In genomic region chr18:9575558-9575957, GRCh38 we compare ENCODE assay signal across 1 cellular context.
TF ChIP-seq lines count a peak whose summit lies in the region.

No MANE protein-coding gene starts in this region.

TF ChIP-seq in HepG2, 621 proteins besides CTCF, POLR2A, EP300 and RAD21 (continued from another document and continues in another):
- TF ChIP-seq ZBTB40 (IDR thresholded peaks at IDR 0.05), result no peak
- TF ChIP-seq ZBTB40 (CRISPR knock-in tag; IDR thresholded peaks at IDR 0.05), result no peak
- TF ChIP-seq HNF4G (IDR thresholded peaks at IDR 0.05; ENCODE audit: borderline replicate concordance, low read depth, low read length), result no peak
- TF ChIP-seq HNF4G (CRISPR knock-in tag; IDR thresholded peaks at IDR 0.05; ENCODE audit: borderline replicate concordance, low read depth), result no peak
- TF ChIP-seq, protein P1, sequence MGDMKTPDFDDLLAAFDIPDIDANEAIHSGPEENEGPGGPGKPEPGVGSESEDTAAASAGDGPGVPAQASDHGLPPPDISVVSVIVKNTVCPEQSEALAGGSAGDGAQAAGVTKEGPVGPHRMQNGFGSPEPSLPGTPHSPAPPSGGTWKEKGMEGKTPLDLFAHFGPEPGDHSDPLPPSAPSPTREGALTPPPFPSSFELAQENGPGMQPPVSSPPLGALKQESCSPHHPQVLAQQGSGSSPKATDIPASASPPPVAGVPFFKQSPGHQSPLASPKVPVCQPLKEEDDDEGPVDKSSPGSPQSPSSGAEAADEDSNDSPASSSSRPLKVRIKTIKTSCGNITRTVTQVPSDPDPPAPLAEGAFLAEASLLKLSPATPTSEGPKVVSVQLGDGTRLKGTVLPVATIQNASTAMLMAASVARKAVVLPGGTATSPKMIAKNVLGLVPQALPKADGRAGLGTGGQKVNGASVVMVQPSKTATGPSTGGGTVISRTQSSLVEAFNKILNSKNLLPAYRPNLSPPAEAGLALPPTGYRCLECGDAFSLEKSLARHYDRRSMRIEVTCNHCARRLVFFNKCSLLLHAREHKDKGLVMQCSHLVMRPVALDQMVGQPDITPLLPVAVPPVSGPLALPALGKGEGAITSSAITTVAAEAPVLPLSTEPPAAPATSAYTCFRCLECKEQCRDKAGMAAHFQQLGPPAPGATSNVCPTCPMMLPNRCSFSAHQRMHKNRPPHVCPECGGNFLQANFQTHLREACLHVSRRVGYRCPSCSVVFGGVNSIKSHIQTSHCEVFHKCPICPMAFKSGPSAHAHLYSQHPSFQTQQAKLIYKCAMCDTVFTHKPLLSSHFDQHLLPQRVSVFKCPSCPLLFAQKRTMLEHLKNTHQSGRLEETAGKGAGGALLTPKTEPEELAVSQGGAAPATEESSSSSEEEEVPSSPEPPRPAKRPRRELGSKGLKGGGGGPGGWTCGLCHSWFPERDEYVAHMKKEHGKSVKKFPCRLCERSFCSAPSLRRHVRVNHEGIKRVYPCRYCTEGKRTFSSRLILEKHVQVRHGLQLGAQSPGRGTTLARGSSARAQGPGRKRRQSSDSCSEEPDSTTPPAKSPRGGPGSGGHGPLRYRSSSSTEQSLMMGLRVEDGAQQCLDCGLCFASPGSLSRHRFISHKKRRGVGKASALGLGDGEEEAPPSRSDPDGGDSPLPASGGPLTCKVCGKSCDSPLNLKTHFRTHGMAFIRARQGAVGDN (CRISPR knock-in tag; IDR thresholded peaks at IDR 0.05), result no peak
- no peak for TF ChIP-seq ZNF644 (CRISPR knock-in tag; IDR thresholded peaks at IDR 0.05; ENCODE audit: low read depth)
- no peak for TF ChIP-seq TSC22D2 (CRISPR knock-in tag; IDR thresholded peaks at IDR 0.05; ENCODE audit: borderline replicate concordance)
- TF ChIP-seq ZNF781 (CRISPR knock-in tag; IDR thresholded peaks at IDR 0.05; ENCODE audit: borderline replicate concordance, not compliant biosample characterization), result no peak
- TF ChIP-seq ZNF142 (CRISPR knock-in tag; IDR thresholded peaks at IDR 0.05), result no peak
- TF ChIP-seq KDM5B (CRISPR knock-in tag; IDR thresholded peaks at IDR 0.05; ENCODE audit: borderline replicate concordance), result no peak
- TF ChIP-seq SRSF4 (IDR thresholded peaks at IDR 0.05; ENCODE audit: low read depth, low read length, poor library complexity, severe bottlenecking), result no peak
- TF ChIP-seq STAT5B (CRISPR knock-in tag; IDR thresholded peaks at IDR 0.05), result no peak
- TF ChIP-seq ZNF775 (CRISPR knock-in tag; IDR thresholded peaks at IDR 0.05; ENCODE audit: borderline replicate concordance), result no peak
- no peak for TF ChIP-seq AGO2 (optimal IDR thresholded peaks at IDR 0.05; ENCODE audit: low read depth, low read length)
- TF ChIP-seq, protein P2, sequence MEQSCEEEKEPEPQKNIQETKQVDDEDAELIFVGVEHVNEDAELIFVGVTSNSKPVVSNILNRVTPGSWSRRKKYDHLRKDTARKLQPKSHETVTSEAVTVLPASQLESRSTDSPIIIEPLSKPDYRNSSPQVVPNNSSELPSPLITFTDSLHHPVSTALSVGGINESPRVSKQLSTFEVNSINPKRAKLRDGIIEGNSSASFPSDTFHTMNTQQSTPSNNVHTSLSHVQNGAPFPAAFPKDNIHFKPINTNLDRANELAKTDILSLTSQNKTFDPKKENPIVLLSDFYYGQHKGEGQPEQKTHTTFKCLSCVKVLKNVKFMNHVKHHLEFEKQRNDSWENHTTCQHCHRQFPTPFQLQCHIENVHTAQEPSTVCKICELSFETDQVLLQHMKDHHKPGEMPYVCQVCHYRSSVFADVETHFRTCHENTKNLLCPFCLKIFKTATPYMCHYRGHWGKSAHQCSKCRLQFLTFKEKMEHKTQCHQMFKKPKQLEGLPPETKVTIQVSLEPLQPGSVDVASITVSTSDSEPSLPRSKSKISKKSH (CRISPR knock-in tag; IDR thresholded peaks at IDR 0.05; ENCODE audit: borderline replicate concordance), result no peak
- TF ChIP-seq, protein P3, sequence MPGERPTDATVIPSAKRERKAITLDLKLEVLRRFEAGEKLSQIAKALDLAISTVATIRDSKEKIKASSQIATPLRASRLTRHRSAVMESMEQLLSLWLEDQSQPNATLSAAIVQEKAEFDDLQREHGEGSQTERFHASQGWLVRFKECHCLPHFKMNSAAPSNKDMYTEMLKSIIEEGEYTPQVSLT (CRISPR knock-in tag; IDR thresholded peaks at IDR 0.05; ENCODE audit: borderline replicate concordance, low read depth), result no peak
- TF ChIP-seq, protein P4, sequence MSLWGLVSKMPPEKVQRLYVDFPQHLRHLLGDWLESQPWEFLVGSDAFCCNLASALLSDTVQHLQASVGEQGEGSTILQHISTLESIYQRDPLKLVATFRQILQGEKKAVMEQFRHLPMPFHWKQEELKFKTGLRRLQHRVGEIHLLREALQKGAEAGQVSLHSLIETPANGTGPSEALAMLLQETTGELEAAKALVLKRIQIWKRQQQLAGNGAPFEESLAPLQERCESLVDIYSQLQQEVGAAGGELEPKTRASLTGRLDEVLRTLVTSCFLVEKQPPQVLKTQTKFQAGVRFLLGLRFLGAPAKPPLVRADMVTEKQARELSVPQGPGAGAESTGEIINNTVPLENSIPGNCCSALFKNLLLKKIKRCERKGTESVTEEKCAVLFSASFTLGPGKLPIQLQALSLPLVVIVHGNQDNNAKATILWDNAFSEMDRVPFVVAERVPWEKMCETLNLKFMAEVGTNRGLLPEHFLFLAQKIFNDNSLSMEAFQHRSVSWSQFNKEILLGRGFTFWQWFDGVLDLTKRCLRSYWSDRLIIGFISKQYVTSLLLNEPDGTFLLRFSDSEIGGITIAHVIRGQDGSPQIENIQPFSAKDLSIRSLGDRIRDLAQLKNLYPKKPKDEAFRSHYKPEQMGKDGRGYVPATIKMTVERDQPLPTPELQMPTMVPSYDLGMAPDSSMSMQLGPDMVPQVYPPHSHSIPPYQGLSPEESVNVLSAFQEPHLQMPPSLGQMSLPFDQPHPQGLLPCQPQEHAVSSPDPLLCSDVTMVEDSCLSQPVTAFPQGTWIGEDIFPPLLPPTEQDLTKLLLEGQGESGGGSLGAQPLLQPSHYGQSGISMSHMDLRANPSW (CRISPR knock-in tag; IDR thresholded peaks at IDR 0.05; ENCODE audit: borderline replicate concordance), result no peak
- TF ChIP-seq ZNF605 (CRISPR knock-in tag; IDR thresholded peaks at IDR 0.05), result no peak
- TF ChIP-seq ZBTB44 (CRISPR knock-in tag; IDR thresholded peaks at IDR 0.05), result no peak
- TF ChIP-seq ZFYVE20 (CRISPR knock-in tag; IDR thresholded peaks at IDR 0.05; ENCODE audit: borderline replicate concordance, low read depth), result no peak
- TF ChIP-seq, protein P5, sequence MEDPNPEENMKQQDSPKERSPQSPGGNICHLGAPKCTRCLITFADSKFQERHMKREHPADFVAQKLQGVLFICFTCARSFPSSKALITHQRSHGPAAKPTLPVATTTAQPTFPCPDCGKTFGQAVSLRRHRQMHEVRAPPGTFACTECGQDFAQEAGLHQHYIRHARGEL (CRISPR knock-in tag; IDR thresholded peaks at IDR 0.05), result no peak
- TF ChIP-seq DPF2 (CRISPR knock-in tag; IDR thresholded peaks at IDR 0.05; ENCODE audit: borderline replicate concordance, low read depth), result no peak
- peak; percentile 44; the same call in 1 of the 2 replicates for TF ChIP-seq KAT8 (CRISPR knock-in tag; IDR thresholded peaks at IDR 0.05)
- TF ChIP-seq CBX1 (IDR thresholded peaks at IDR 0.05; ENCODE audit: low read depth), result no peak
- TF ChIP-seq KLF6 (CRISPR knock-in tag; IDR thresholded peaks at IDR 0.05), result no peak
- no peak for TF ChIP-seq NCOA1 (CRISPR knock-in tag; IDR thresholded peaks at IDR 0.05)
- no peak for TF ChIP-seq ZNF788 (CRISPR knock-in tag; IDR thresholded peaks at IDR 0.05; ENCODE audit: borderline replicate concordance)
- no peak for TF ChIP-seq ZNF724P (CRISPR knock-in tag; IDR thresholded peaks at IDR 0.05; ENCODE audit: borderline replicate concordance)
- no peak for TF ChIP-seq ZNF567 (CRISPR knock-in tag; IDR thresholded peaks at IDR 0.05; ENCODE audit: borderline replicate concordance)
